Comparison of ENCODE assay signal across 9 cellular contexts in genomic region chr5:80755634-80756033, GRCh38.
DNase-seq lines count a peak whose midpoint lies in the region; ATAC-seq lines count a peak whose summit lies in the region.
"Had no signal": no experiment of that assay in that cellular context is flagged by ENCODE, and none has a peak within 500 bp of the region (broad histone marks: within the 10 kb centered on the region; RNA-seq: fewer than 3 reads in every experiment).

No MANE protein-coding gene starts in this region.

- peak overlapping the region; percentile 25; the same call in 1 of the 2 replicates for H3K4me3 ChIP-seq in BLaER1

- H3K36me3 Mint-ChIP-seq in activated T-helper 1 cell treated with anti-CD3 and anti-CD28 coated beads, Interleukin-12 subunit alpha, Interleukin-12 subunit beta, Interleukin-2, Interleukin-4 antibody, amounts not matched to agents 30 ng/mL and 10 ng/mL and 1 ng/mL, durations not matched to agents 14 hours and 24 hours and 36 hours (ENCODE audit: low read depth), result peaks cover 42% of the 10 kb centered on the region

- H3K4me1 ChIP-seq in BLaER1, result peaks cover 25% of the 10 kb centered on the region

- intact Hi-C loops in activated T-helper 1 cell treated with anti-CD3 and anti-CD28 coated beads, Interleukin-12 subunit alpha, Interleukin-12 subunit beta, Interleukin-2, Interleukin-4 antibody, amounts not matched to agents 30 ng/mL and 10 ng/mL and 1 ng/mL, durations not matched to agents 14 hours and 24 hours and 36 hours (cut with micrococcal nuclease), result loop anchor here (1.0 to 10.0 kb wide), 10 partner anchors 33 to 1219 kb away; partner anchors contain the start of genes ATG10, DHFR, MSH3 and TENT2

- H3K27ac Mint-ChIP-seq in activated T-helper 1 cell treated with anti-CD3 and anti-CD28 coated beads, Interleukin-12 subunit alpha, Interleukin-12 subunit beta, Interleukin-2, Interleukin-4 antibody, amounts not matched to agents 30 ng/mL and 10 ng/mL and 1 ng/mL, durations not matched to agents 14 hours and 24 hours and 36 hours, result peak overlapping the region; percentile 97

- peak overlapping the region; percentile 50; the same call in 1 of the 2 replicates for H3K9ac ChIP-seq in BLaER1

- H3K27ac ChIP-seq in BLaER1, result peak overlapping the region; percentile 18; the same call in 1 of the 2 replicates

- peaks cover 18% of the 10 kb centered on the region for H3K9me3 Mint-ChIP-seq in activated T-helper 1 cell treated with anti-CD3 and anti-CD28 coated beads, Interleukin-12 subunit alpha, Interleukin-12 subunit beta, Interleukin-2, Interleukin-4 antibody, amounts not matched to agents 30 ng/mL and 10 ng/mL and 1 ng/mL, durations not matched to agents 14 hours and 24 hours and 36 hours

- DNase-seq in activated T-helper 1 cell treated with anti-CD3 and anti-CD28 coated beads, Interleukin-12 subunit alpha, Interleukin-12 subunit beta, Interleukin-2, Interleukin-4 antibody, amounts not matched to agents 30 ng/mL and 10 ng/mL and 1 ng/mL, durations not matched to agents 14 hours and 24 hours and 36 hours (ENCODE audit: low spot score), result peak; percentile 55
- no peak for DNase-seq in amygdala (lab: John Stamatoyannopoulos, UW)
- no peak for DNase-seq in DMS 273 treated with DMSO at 0.1 percent for 48 hours (lab: John Stamatoyannopoulos, UW)
- no peak for DNase-seq in NCI-H2029 (lab: John Stamatoyannopoulos, UW)
- DNase-seq in NCI-H1105 treated with DMSO at 0.1 percent for 48 hours (lab: John Stamatoyannopoulos, UW), result no peak
- DNase-seq: left cardiac atrium had no signal

- peak overlapping the region; percentile 87 for H3K4me2 ChIP-seq in BLaER1

- peaks cover 65% of the 10 kb centered on the region for H3K4me1 Mint-ChIP-seq in activated T-helper 1 cell treated with anti-CD3 and anti-CD28 coated beads, Interleukin-12 subunit alpha, Interleukin-12 subunit beta, Interleukin-2, Interleukin-4 antibody, amounts not matched to agents 30 ng/mL and 10 ng/mL and 1 ng/mL, durations not matched to agents 14 hours and 24 hours and 36 hours (ENCODE audit: low read depth)

- H4K20me1 ChIP-seq in BLaER1, result no peaks in the 10 kb centered on the region

- no peaks in the 10 kb centered on the region for H3K27me3 ChIP-seq in BLaER1

- H3K36me3 ChIP-seq in BLaER1, result peaks cover 15% of the 10 kb centered on the region

- H3K4me3 Mint-ChIP-seq in activated T-helper 1 cell treated with anti-CD3 and anti-CD28 coated beads, Interleukin-12 subunit alpha, Interleukin-12 subunit beta, Interleukin-2, Interleukin-4 antibody, amounts not matched to agents 30 ng/mL and 10 ng/mL and 1 ng/mL, durations not matched to agents 14 hours and 24 hours and 36 hours, result peak overlapping the region; percentile 68

- no peaks in the 10 kb centered on the region for H3K9me3 ChIP-seq in BLaER1

- ATAC-seq in GM19351 (IDR thresholded peaks at IDR 0.05; ENCODE audit: unreplicated experiment), result peak; percentile 96
- ATAC-seq in HG03280 (IDR thresholded peaks at IDR 0.05; ENCODE audit: unreplicated experiment), result peak; percentile 97

- H3K27me3 Mint-ChIP-seq in activated T-helper 1 cell treated with anti-CD3 and anti-CD28 coated beads, Interleukin-12 subunit alpha, Interleukin-12 subunit beta, Interleukin-2, Interleukin-4 antibody, amounts not matched to agents 30 ng/mL and 10 ng/mL and 1 ng/mL, durations not matched to agents 14 hours and 24 hours and 36 hours (ENCODE audit: insufficient read depth), result no peaks in the 10 kb centered on the region
